ENCODE assay signal across 8 cellular contexts in genomic region chr5:169581580-169582227, GRCh38. TPM values are rescaled to one million over a fixed set of nuclear protein-coding genes. Genes with fewer than 3 reads are reported as not detected.
DNase-seq lines count a peak whose midpoint lies in the region; ATAC-seq, FAIRE-seq and TF ChIP-seq lines count a peak whose summit lies in the region.

No MANE protein-coding gene starts in this region.

- 10% methylated on average over 6 of the region's 6 CpGs for WGBS in HepG2 (ENCODE audit: low lambda C conversion rate)

- no peak overlapping the region for H2AFZ ChIP-seq in HepG2 (ENCODE audit: low read length)

- FAIRE-seq in HepG2 (lab: Jason Lieb, UNC), result peak; percentile 39

- H3K4me1 Mint-ChIP-seq in WTC11, result peaks cover 13% of the 10 kb centered on the region

- ATAC-seq in WTC11, result peak; percentile 54
- peak; percentile 46 for ATAC-seq in HepG2

- CTCF ChIA-PET in WTC11 (lab: Charles Lee), result interaction anchor here (1.1 to 1.4 kb wide), 4 partner anchors 33 to 875 kb away, joined by 3 to 5 read pairs (median 4); no protein-coding TSS in a partner anchor
- CTCF ChIA-PET in HepG2 (lab: Yijun Ruan, JAX; ENCODE audit: low intra/inter-chr PET ratio, low total read pairs), result interaction anchor here (2.9 kb wide), 1 partner anchor 594 kb away, joined by 10 read pairs; no protein-coding TSS in a partner anchor

- H3K9me3 Mint-ChIP-seq in WTC11, result no peaks in the 10 kb centered on the region

- in situ Hi-C loops in HAP-1 (cut with MboI; ENCODE audit: low sequenced_read_pairs), result loop anchor here (10.0 to 25.0 kb wide), 2 partner anchors 597 to 1094 kb away; partner anchors contain the start of gene RARS1
- in situ Hi-C loops in HepG2 (cut with HindIII; ENCODE audit: extremely low pct_ligation_motif_present, low pct_unique_long_range_greater_than_20kb), result loop anchor here (25.0 kb wide), 2 partner anchors 594 to 894 kb away; no protein-coding TSS in a partner anchor

- TF ChIP-seq CTCF in WTC11 (IDR thresholded peaks at IDR 0.05), result peak; percentile 75
- TF ChIP-seq CTCF in HepG2 (CRISPR knock-in tag; IDR thresholded peaks at IDR 0.05), result peak; percentile 68

- peak; percentile 36 for DNase-seq in NCI-H1105 treated with DMSO at 0.1 percent for 48 hours (lab: John Stamatoyannopoulos, UW)
- DNase-seq in NCI-H1105 (lab: John Stamatoyannopoulos, UW), result no peak
- DNase-seq in HAP-1 (ENCODE audit: low spot score in 2 of 2), result peak; percentile 62 to 76
- peak; percentile 86 for DNase-seq in NAMALWA (ENCODE audit: low spot score)
- DNase-seq in WTC11 (ENCODE audit: low spot score), result peak; percentile 62
- peak; percentile 75 for DNase-seq in cerebellar cortex (ENCODE audit: low spot score)
- DNase-seq in HepG2 (ENCODE audit: low spot score), result peak; percentile 46
- peak; percentile 36 for DNase-seq in stimulated activated CD8-positive, alpha-beta memory T cell treated with anti-CD3 and anti-CD28 coated beads, Interleukin-12 subunit alpha, Interleukin-12 subunit beta, amount 100 ng/mL, for 1 hour (ENCODE audit: low read depth)

- no peaks in the 10 kb centered on the region for H4K20me1 ChIP-seq in HepG2 (ENCODE audit: insufficient read depth, low read length)

- no peak overlapping the region for H3K27ac Mint-ChIP-seq in WTC11

- H3K4me3 ChIP-seq in HAP-1, result no peak overlapping the region
- H3K4me3 ChIP-seq in HepG2 (replicated peaks in 1 of 3; ENCODE audit: insufficient read depth in 1 of 3, low read depth in 2 of 3, low read length in 3 of 3), result no peak overlapping the region

- TF ChIP-seq RAD21 in HepG2 (CRISPR knock-in tag; IDR thresholded peaks at IDR 0.05), result no peak

- TF ChIP-seq EP300 in HepG2 (IDR thresholded peaks at IDR 0.05; ENCODE audit: low read depth in 2 of 2, low read length in 2 of 2), result no peak
- no peak for TF ChIP-seq EP300 in HepG2 (CRISPR knock-in tag; IDR thresholded peaks at IDR 0.05; ENCODE audit: borderline replicate concordance)

- H3K9me3 ChIP-seq in HAP-1 (no peaks in the 10 kb centered on the region), HepG2 (ENCODE audit: low read length) (no peaks in the 10 kb centered on the region)

- no peak overlapping the region for H3K27ac ChIP-seq in HepG2 (ENCODE audit: extremely low read length, insufficient read depth, low read length)

- no peak overlapping the region for H3K9ac ChIP-seq in HepG2 (ENCODE audit: insufficient read depth, low read depth, low read length)

- H3K4me1 ChIP-seq in HAP-1, result peaks cover 7% of the 10 kb centered on the region; the same call in 1 of the 2 replicates
- H3K4me1 ChIP-seq in HepG2 (ENCODE audit: insufficient read depth, low read length), result peaks cover 12% of the 10 kb centered on the region

- POLR2A ChIA-PET in WTC11 (lab: Charles Lee), result no interaction called here
- POLR2A ChIA-PET in HepG2 (lab: Yijun Ruan, JAX), result no interaction called here

- no peak overlapping the region for H3K4me3 Mint-ChIP-seq in WTC11

- intact Hi-C loops in HepG2 (cut with micrococcal nuclease; ENCODE audit: unreplicated experiment), result loop anchor here (5.0 kb wide), 1 partner anchor 314 kb away; no protein-coding TSS in a partner anchor

- no peaks in the 10 kb centered on the region for H3K36me3 ChIP-seq in HAP-1 (replicated peaks)
- H3K36me3 ChIP-seq in HepG2 (replicated peaks in 1 of 2; ENCODE audit: control insufficient read depth in 1 of 2, insufficient read depth in 2 of 2, low read length in 2 of 2), result no peaks in the 10 kb centered on the region

- H3K36me3 Mint-ChIP-seq in WTC11, result no peaks in the 10 kb centered on the region

- H3K27me3 ChIP-seq in HAP-1 (ENCODE audit: low read depth) (peaks cover 8% of the 10 kb centered on the region), HepG2 (ENCODE audit: control insufficient read depth in 1 of 2, insufficient read depth in 2 of 2, low read length in 2 of 2) (no peaks in the 10 kb centered on the region; a peak in 1 of 5 replicates)

- H3K79me2 ChIP-seq in HepG2 (ENCODE audit: insufficient read depth, low read length), result peaks cover 16% of the 10 kb centered on the region

- no peaks in the 10 kb centered on the region; the same call in 1 of the 2 replicates for H3K27me3 Mint-ChIP-seq in WTC11 (ENCODE audit: low read depth)

- no TSS peak for BruUV-seq in HepG2 (replicated peaks; lab: Mats Ljungman, UMichigan)

- H3K4me2 ChIP-seq in HepG2 (ENCODE audit: low read depth, low read length), result no peak overlapping the region

- TF ChIP-seq POLR2A in HepG2 (IDR thresholded peaks at IDR 0.05; ENCODE audit: insufficient read depth in 1 of 2, low read depth in 2 of 2, low read length in 2 of 2), result no peak

TF ChIP-seq in WTC11, 78 proteins besides CTCF, POLR2A, EP300 and RAD21 (continues in another document):
- no peak for TF ChIP-seq FOXP1 (CRISPR knock-in tag; IDR thresholded peaks at IDR 0.05; ENCODE audit: borderline replicate concordance)
- no peak for TF ChIP-seq E2F5 (CRISPR knock-in tag; IDR thresholded peaks at IDR 0.05)
- no peak for TF ChIP-seq NR2C2 (CRISPR knock-in tag; IDR thresholded peaks at IDR 0.05)

TF ChIP-seq in HepG2, 621 proteins besides CTCF, POLR2A, EP300 and RAD21 (continues in another document):
- 0 out of 2 replicates have a peak, but pooled peaks have one; percentile 34 for TF ChIP-seq GATAD1 (CRISPR knock-in tag; IDR thresholded peaks at IDR 0.05)
- peak; percentile 53 for TF ChIP-seq STAG1 (CRISPR knock-in tag; IDR thresholded peaks at IDR 0.05)
- TF ChIP-seq AGO2 (optimal IDR thresholded peaks at IDR 0.05; ENCODE audit: low read depth, low read length), result no peak
- TF ChIP-seq TEAD3 (CRISPR knock-in tag; optimal IDR thresholded peaks at IDR 0.05; ENCODE audit: borderline replicate concordance), result peak; percentile 33

RNA-seq across cellular contexts. Expression of gene SPDL1, which starts 1.9 kb away (rescaled TPM):
- total RNA-seq in WTC11 (2021) (31.9 to 35.1 TPM (median 33.6 TPM) in 3 replicates), HepG2 (2016; rRNA removed; fragmentation: Illumina TruSeq; extraction: Trizol) (36.6 and 61.4 TPM in 2 replicates)
- 6.4 and 7.2 TPM in 2 replicates for total RNA-seq in HepG2 (2016; cell fraction: cytosol; rRNA removed; fragmentation: Illumina TruSeq; extraction: Trizol; ENCODE audit: low read depth)
- 38.1 and 53.5 TPM in 2 replicates for total RNA-seq in HepG2 (2016; cell fraction: insoluble cytoplasmic fraction; rRNA removed; fragmentation: Illumina TruSeq; extraction: Trizol)
- 20.7 and 24.8 TPM in 2 replicates for total RNA-seq in HepG2 (2016; cell fraction: membrane; rRNA removed; fragmentation: Illumina TruSeq; extraction: Trizol)
- total RNA-seq in HepG2 (2016; cell fraction: nucleus; rRNA removed; fragmentation: Illumina TruSeq; extraction: Trizol), result 27.4 and 29.1 TPM in 2 replicates
- 5.2 and 10.9 TPM in 2 replicates for polyA plus RNA-seq in HepG2 (2011; rRNA removed)
- polyA plus RNA-seq in HepG2 (2011; cell fraction: cytosol; rRNA removed), result 3.3 and 5.9 TPM in 2 replicates
- 7.4 and 9.6 TPM in 2 replicates for polyA plus RNA-seq in HepG2 (2011; cell fraction: nucleus; rRNA removed)
- 7.9 and 14.0 TPM in 2 replicates for polyA plus RNA-seq in HepG2 (2012)
- polyA plus RNA-seq in HepG2 (2016; cell fraction: cytosol; fragmentation: Illumina TruSeq; extraction: Trizol; ENCODE audit: low read depth), result 2.5 and 3.2 TPM in 2 replicates
- 49.1 and 50.5 TPM in 2 replicates for polyA plus RNA-seq in HepG2 (2016; cell fraction: insoluble cytoplasmic fraction; fragmentation: Illumina TruSeq; extraction: Trizol; ENCODE audit: low read depth)
- polyA plus RNA-seq in HepG2 (2016; cell fraction: membrane; fragmentation: Illumina TruSeq; extraction: Trizol; ENCODE audit: low read depth), result 6.6 and 7.7 TPM in 2 replicates
- polyA plus RNA-seq in HepG2 (2016; cell fraction: nucleus; fragmentation: Illumina TruSeq; extraction: Trizol; ENCODE audit: insufficient read depth, low read depth), result 41.2 TPM in 2 replicates
- 3.0 and 12.2 TPM in 2 replicates for polyA minus RNA-seq in HepG2 (2011; rRNA and poly(A)+ RNA removed; ENCODE audit: low replicate concordance)
- 4.0 and 8.9 TPM in 2 replicates for polyA minus RNA-seq in HepG2 (2011; cell fraction: cytosol; rRNA and poly(A)+ RNA removed)
- polyA minus RNA-seq in HepG2 (2011; cell fraction: nucleus; rRNA and poly(A)+ RNA removed), result 15.2 and 19.2 TPM in 2 replicates

RNA-seq across cellular contexts. Expression of gene DOCK2, which starts 55.4 kb away (rescaled TPM):
- total RNA-seq in WTC11 (2021) (4.6 to 9.0 TPM (median 6.1 TPM) in 3 replicates), HepG2 (2016; rRNA removed; fragmentation: Illumina TruSeq; extraction: Trizol) (not detected in 2 replicates)
- not detected in 2 replicates for total RNA-seq in HepG2 (2016; cell fraction: cytosol; rRNA removed; fragmentation: Illumina TruSeq; extraction: Trizol; ENCODE audit: low read depth)
- total RNA-seq in HepG2 (2016; cell fraction: insoluble cytoplasmic fraction; rRNA removed; fragmentation: Illumina TruSeq; extraction: Trizol), result not detected in 2 replicates
- not detected in 2 replicates for total RNA-seq in HepG2 (2016; cell fraction: membrane; rRNA removed; fragmentation: Illumina TruSeq; extraction: Trizol)
- total RNA-seq in HepG2 (2016; cell fraction: nucleus; rRNA removed; fragmentation: Illumina TruSeq; extraction: Trizol), result not detected in 2 replicates
- not detected in 2 replicates for polyA plus RNA-seq in HepG2 (2011; rRNA removed)
- polyA plus RNA-seq in HepG2 (2011; cell fraction: cytosol; rRNA removed), result 0.01 and 0.03 TPM in 2 replicates
- 0.03 TPM in 1 of 2 replicates, not detected in the other for polyA plus RNA-seq in HepG2 (2011; cell fraction: nucleus; rRNA removed)
- polyA plus RNA-seq in HepG2 (2012), result not detected in 2 replicates
- not detected in 2 replicates for polyA plus RNA-seq in HepG2 (2016; cell fraction: cytosol; fragmentation: Illumina TruSeq; extraction: Trizol; ENCODE audit: low read depth)
- polyA plus RNA-seq in HepG2 (2016; cell fraction: insoluble cytoplasmic fraction; fragmentation: Illumina TruSeq; extraction: Trizol; ENCODE audit: low read depth), result not detected in 2 replicates
- not detected in 2 replicates for polyA plus RNA-seq in HepG2 (2016; cell fraction: membrane; fragmentation: Illumina TruSeq; extraction: Trizol; ENCODE audit: low read depth)
- polyA plus RNA-seq in HepG2 (2016; cell fraction: nucleus; fragmentation: Illumina TruSeq; extraction: Trizol; ENCODE audit: insufficient read depth, low read depth), result not detected in 2 replicates
- polyA minus RNA-seq in HepG2 (2011; rRNA and poly(A)+ RNA removed; ENCODE audit: low replicate concordance), result 0.62 and 0.89 TPM in 2 replicates
- not detected in 2 replicates for polyA minus RNA-seq in HepG2 (2011; cell fraction: cytosol; rRNA and poly(A)+ RNA removed)
- polyA minus RNA-seq in HepG2 (2011; cell fraction: nucleus; rRNA and poly(A)+ RNA removed), result not detected in 2 replicates
